ENCODE assay signal across 16 cellular contexts in genomic region chr1:16120940-16121410, GRCh38. TPM values are rescaled to one million over a fixed set of nuclear protein-coding genes. Genes with fewer than 3 reads are reported as not detected.
DNase-seq lines count a peak whose midpoint lies in the region; ATAC-seq, FAIRE-seq and TF ChIP-seq lines count a peak whose summit lies in the region.
"Had no signal": no experiment of that assay in that cellular context is flagged by ENCODE, and none has a peak within 500 bp of the region (broad histone marks: within the 10 kb centered on the region; RNA-seq: fewer than 3 reads in every experiment).

No MANE protein-coding gene starts in this region.

- H3K4me1 Mint-ChIP-seq in activated naive CD4-positive, alpha-beta T cell treated with anti-CD3 and anti-CD28 coated beads for 36 hours (ENCODE audit: low read depth), result peaks cover 8% of the 10 kb centered on the region
- peaks cover 5% of the 10 kb centered on the region for H3K4me1 Mint-ChIP-seq in activated CD4-positive, alpha-beta T cell treated with anti-CD3 and anti-CD28 coated beads, Interleukin-2, amount 10 ng/mL, durations not matched to agents 7 days and 5 days

- POLR2A ChIA-PET in Panc1 (lab: Charles Lee) (interaction anchor here (0.6 to 0.7 kb wide), 2 partner anchors 40 to 416 kb away, joined by 4 to 6 read pairs; no protein-coding TSS in a partner anchor), HepG2 (lab: Yijun Ruan, JAX) (interaction anchor here (1.0 to 1.8 kb wide), 5 partner anchors 8 to 43 kb away, joined by 3 to 8 read pairs (median 4); partner anchors contain the start of gene EPHA2)
- POLR2A ChIA-PET in activated CD4-positive, alpha-beta T cell treated with anti-CD3 and anti-CD28 coated beads, Interleukin-2, amount 10 ng/mL, durations not matched to agents 7 days and 5 days (lab: Charles Lee), result no interaction called here

- H3K4me3 ChIP-seq in Panc1 (ENCODE audit: low read depth in 2 of 2, low read length in 2 of 2) (no peak overlapping the region), HepG2 (replicated peaks in 1 of 3; ENCODE audit: insufficient read depth in 1 of 3, low read depth in 2 of 3, low read length in 3 of 3) (no peak overlapping the region)
- H3K4me3 ChIP-seq: heart left ventricle, left ventricle myocardium inferior, smooth muscle cell had no signal

- no peak for TF ChIP-seq CTCF in Panc1 (IDR thresholded peaks at IDR 0.05)
- TF ChIP-seq CTCF in HepG2 (CRISPR knock-in tag; IDR thresholded peaks at IDR 0.05), result no peak

- H3K79me2 ChIP-seq in HepG2 (ENCODE audit: insufficient read depth, low read length), result no peaks in the 10 kb centered on the region

- no peaks in the 10 kb centered on the region for H3K9me3 Mint-ChIP-seq in activated naive CD4-positive, alpha-beta T cell treated with anti-CD3 and anti-CD28 coated beads for 36 hours
- no peaks in the 10 kb centered on the region for H3K9me3 Mint-ChIP-seq in activated CD4-positive, alpha-beta T cell treated with anti-CD3 and anti-CD28 coated beads, Interleukin-2, amount 10 ng/mL, durations not matched to agents 7 days and 5 days
- H3K9me3 Mint-ChIP-seq: activated CD4-positive, alpha-beta T cell treated with anti-CD3 and anti-CD28 coated beads, Interleukin-2, amount 10 ng/mL, durations not matched to agents 24 days and 14 days had no signal

- in situ Hi-C loops in Panc1 (cut with HindIII; ENCODE audit: low pct_unique_long_range_greater_than_20kb, low sequenced_read_pairs), result no loop called here
- in situ Hi-C loops in HepG2 (cut with HindIII; ENCODE audit: extremely low pct_ligation_motif_present, low pct_unique_long_range_greater_than_20kb), result no loop called here

- H2AFZ ChIP-seq in HepG2 (ENCODE audit: low read length), result no peak overlapping the region

- peaks cover 16% of the 10 kb centered on the region; the same call in 1 of the 2 replicates for H4K20me1 ChIP-seq in HepG2 (ENCODE audit: insufficient read depth, low read length)

- TF ChIP-seq EP300 in HepG2 (IDR thresholded peaks at IDR 0.05; ENCODE audit: low read depth in 2 of 2, low read length in 2 of 2), result peak in 1 of 2 experiments; percentile 48; a peak in 1 of 4 replicates
- TF ChIP-seq EP300 in HepG2 (CRISPR knock-in tag; IDR thresholded peaks at IDR 0.05; ENCODE audit: borderline replicate concordance), result no peak

- DNase-seq in DMS153 treated with DMSO at 0.1 percent for 48 hours (lab: John Stamatoyannopoulos, UW; ENCODE audit: unreplicated experiment) (peak; percentile 20), NCI-H1436 (lab: John Stamatoyannopoulos, UW) (peak; percentile 40), Panc1 (ENCODE audit: low read depth, low spot score) (no peak), HepG2 (ENCODE audit: low spot score) (peak; percentile 64), NOMO-1 (lab: John Stamatoyannopoulos, UW; ENCODE audit: unreplicated experiment in 2 of 2) (no peak)
- DNase-seq in activated naive CD4-positive, alpha-beta T cell treated with anti-CD3 and anti-CD28 coated beads for 36 hours, result no peak
- no peak for DNase-seq in activated CD4-positive, alpha-beta T cell treated with anti-CD3 and anti-CD28 coated beads, Interleukin-2, amount 10 ng/mL, durations not matched to agents 7 days and 5 days
- no peak for DNase-seq in stimulated activated CD4-positive, alpha-beta T cell treated with anti-CD3 and anti-CD28 coated beads, Interleukin-4, amount 100 ng/mL, for 1 hour
- DNase-seq: activated CD4-positive, alpha-beta T cell treated with anti-CD3 and anti-CD28 coated beads, Interleukin-2, amount 10 ng/mL, durations not matched to agents 24 days and 14 days; GF-D8; left ventricle myocardium inferior; substantia nigra had no signal

- H3K9me3 ChIP-seq in Panc1 (ENCODE audit: control insufficient read depth, insufficient read depth, low read depth, low read length), result no peaks in the 10 kb centered on the region
- no peaks in the 10 kb centered on the region for H3K9me3 ChIP-seq in HepG2 (ENCODE audit: low read length)
- H3K9me3 ChIP-seq: heart left ventricle, left ventricle myocardium inferior had no signal

- 10% methylated on average over 4 of the region's 4 CpGs for WGBS in HepG2 (ENCODE audit: low lambda C conversion rate)

- CTCF ChIA-PET in Panc1 (lab: Charles Lee), result interaction anchor here (2.7 kb wide), 1 partner anchor 38 kb away, joined by 11 read pairs; no protein-coding TSS in a partner anchor
- CTCF ChIA-PET in HepG2 (lab: Yijun Ruan, JAX; ENCODE audit: low intra/inter-chr PET ratio, low total read pairs), result no interaction called here
- CTCF ChIA-PET in activated naive CD4-positive, alpha-beta T cell treated with anti-CD3 and anti-CD28 coated beads for 36 hours (lab: Charles Lee), result interaction anchor here (0.6 kb wide), 1 partner anchor 19 kb away, joined by 4 read pairs; no protein-coding TSS in a partner anchor
- CTCF ChIA-PET in activated CD4-positive, alpha-beta T cell treated with anti-CD3 and anti-CD28 coated beads, Interleukin-2, amount 10 ng/mL, durations not matched to agents 7 days and 5 days (lab: Charles Lee), result interaction anchor here (0.5 to 1.2 kb wide), 3 partner anchors 9 to 415 kb away, joined by 3 to 5 read pairs (median 4); no protein-coding TSS in a partner anchor

- no peak for TF ChIP-seq POLR2A in HepG2 (IDR thresholded peaks at IDR 0.05; ENCODE audit: insufficient read depth in 1 of 2, low read depth in 2 of 2, low read length in 2 of 2)

- H3K9ac ChIP-seq in HepG2 (ENCODE audit: insufficient read depth, low read depth, low read length), result no peak overlapping the region

- ATAC-seq in Panc1 (peak; percentile 47), HepG2 (no peak)

- H3K27ac ChIP-seq in Panc1 (ENCODE audit: low read length), result peak overlapping the region; percentile 83
- H3K27ac ChIP-seq in HepG2 (ENCODE audit: extremely low read length, insufficient read depth, low read length), result no peak overlapping the region
- H3K27ac ChIP-seq: heart left ventricle, left ventricle myocardium inferior had no signal

- H3K36me3 ChIP-seq in Panc1 (ENCODE audit: control insufficient read depth, insufficient read depth, low read length), result peaks cover 9% of the 10 kb centered on the region
- H3K36me3 ChIP-seq in HepG2 (replicated peaks in 1 of 2; ENCODE audit: control insufficient read depth in 1 of 2, insufficient read depth in 2 of 2, low read length in 2 of 2), result peaks cover 12 to 15% of the 10 kb centered on the region in 2 experiments

- BruUV-seq in Panc1 (replicated peaks; lab: Mats Ljungman, UMichigan) (no TSS peak), HepG2 (replicated peaks; lab: Mats Ljungman, UMichigan) (no TSS peak)

- H3K4me1 ChIP-seq in Panc1 (ENCODE audit: control insufficient read depth, insufficient read depth, low read length) (peaks cover 70% of the 10 kb centered on the region), HepG2 (ENCODE audit: insufficient read depth, low read length) (peaks cover 75% of the 10 kb centered on the region)

- intact Hi-C loops in Panc1 (cut with micrococcal nuclease; ENCODE audit: unreplicated experiment), result loop anchor here (10.0 kb wide), 1 partner anchor 64 kb away; no protein-coding TSS in a partner anchor
- intact Hi-C loops in HepG2 (cut with micrococcal nuclease; ENCODE audit: unreplicated experiment), result no loop called here
- intact Hi-C loops in activated naive CD4-positive, alpha-beta T cell treated with anti-CD3 and anti-CD28 coated beads for 36 hours (cut with micrococcal nuclease), result no loop called here

- no peak for FAIRE-seq in HepG2 (lab: Jason Lieb, UNC)
- FAIRE-seq: HTR-8/SVneo had no signal

- H3K27me3 Mint-ChIP-seq in activated naive CD4-positive, alpha-beta T cell treated with anti-CD3 and anti-CD28 coated beads for 36 hours (ENCODE audit: low read depth), result no peaks in the 10 kb centered on the region
- H3K27me3 Mint-ChIP-seq in activated CD4-positive, alpha-beta T cell treated with anti-CD3 and anti-CD28 coated beads, Interleukin-2, amount 10 ng/mL, durations not matched to agents 7 days and 5 days, result no peaks in the 10 kb centered on the region
- H3K27me3 Mint-ChIP-seq: activated CD4-positive, alpha-beta T cell treated with anti-CD3 and anti-CD28 coated beads, Interleukin-2, amount 10 ng/mL, durations not matched to agents 24 days and 14 days had no signal

- H3K27ac Mint-ChIP-seq in activated naive CD4-positive, alpha-beta T cell treated with anti-CD3 and anti-CD28 coated beads for 36 hours, result no peak overlapping the region
- H3K27ac Mint-ChIP-seq in activated CD4-positive, alpha-beta T cell treated with anti-CD3 and anti-CD28 coated beads, Interleukin-2, amount 10 ng/mL, durations not matched to agents 7 days and 5 days, result no peak overlapping the region
- H3K27ac Mint-ChIP-seq: activated CD4-positive, alpha-beta T cell treated with anti-CD3 and anti-CD28 coated beads, Interleukin-2, amount 10 ng/mL, durations not matched to agents 24 days and 14 days had no signal

- no peak overlapping the region for H3K4me2 ChIP-seq in HepG2 (ENCODE audit: low read depth, low read length)
- H3K4me2 ChIP-seq: smooth muscle cell had no signal

- TF ChIP-seq RAD21 in HepG2 (CRISPR knock-in tag; IDR thresholded peaks at IDR 0.05), result no peak

- H3K4me3 Mint-ChIP-seq in activated naive CD4-positive, alpha-beta T cell treated with anti-CD3 and anti-CD28 coated beads for 36 hours, result no peak overlapping the region
- H3K4me3 Mint-ChIP-seq in activated CD4-positive, alpha-beta T cell treated with anti-CD3 and anti-CD28 coated beads, Interleukin-2, amount 10 ng/mL, durations not matched to agents 7 days and 5 days, result no peak overlapping the region
- H3K4me3 Mint-ChIP-seq: activated CD4-positive, alpha-beta T cell treated with anti-CD3 and anti-CD28 coated beads, Interleukin-2, amount 10 ng/mL, durations not matched to agents 24 days and 14 days had no signal

- H3K36me3 Mint-ChIP-seq in activated naive CD4-positive, alpha-beta T cell treated with anti-CD3 and anti-CD28 coated beads for 36 hours (ENCODE audit: low read depth), result no peaks in the 10 kb centered on the region
- H3K36me3 Mint-ChIP-seq in activated CD4-positive, alpha-beta T cell treated with anti-CD3 and anti-CD28 coated beads, Interleukin-2, amount 10 ng/mL, durations not matched to agents 7 days and 5 days (ENCODE audit: low read depth), result no peaks in the 10 kb centered on the region

- H3K27me3 ChIP-seq in Panc1 (ENCODE audit: control insufficient read depth, insufficient read depth, low read length) (no peaks in the 10 kb centered on the region), HepG2 (ENCODE audit: control insufficient read depth in 1 of 2, insufficient read depth in 2 of 2, low read length in 2 of 2) (peaks cover 0 to 3% of the 10 kb centered on the region in 2 experiments; a peak in 1 of 5 replicates)
- H3K27me3 ChIP-seq: heart left ventricle had no signal

RNA-seq across cellular contexts. Expression of gene EPHA2, which starts 34.9 kb away (rescaled TPM):
- total RNA-seq in Panc1 (2021; ENCODE audit: unreplicated experiment) (263 TPM), HepG2 (2016; rRNA removed; fragmentation: Illumina TruSeq; extraction: Trizol) (15.5 and 33.6 TPM in 2 replicates)
- polyA plus RNA-seq in Panc1 (2012; ENCODE audit: insufficient read length), result 254 TPM
- 6.7 and 7.8 TPM in 2 replicates for total RNA-seq in HepG2 (2016; cell fraction: cytosol; rRNA removed; fragmentation: Illumina TruSeq; extraction: Trizol; ENCODE audit: low read depth)
- 10.8 and 35.8 TPM in 2 replicates for total RNA-seq in HepG2 (2016; cell fraction: insoluble cytoplasmic fraction; rRNA removed; fragmentation: Illumina TruSeq; extraction: Trizol)
- 14.9 and 16.9 TPM in 2 replicates for total RNA-seq in HepG2 (2016; cell fraction: membrane; rRNA removed; fragmentation: Illumina TruSeq; extraction: Trizol)
- 41.9 and 47.9 TPM in 2 replicates for total RNA-seq in HepG2 (2016; cell fraction: nucleus; rRNA removed; fragmentation: Illumina TruSeq; extraction: Trizol)
- 53.6 and 62.5 TPM in 2 replicates for polyA plus RNA-seq in HepG2 (2011; rRNA removed)
- polyA plus RNA-seq in HepG2 (2011; cell fraction: cytosol; rRNA removed), result 39.1 and 62.9 TPM in 2 replicates
- polyA plus RNA-seq in HepG2 (2011; cell fraction: nucleus; rRNA removed), result 163 and 212 TPM in 2 replicates
- 25.4 and 56.3 TPM in 2 replicates for polyA plus RNA-seq in HepG2 (2012)
- polyA plus RNA-seq in HepG2 (2016; cell fraction: cytosol; fragmentation: Illumina TruSeq; extraction: Trizol; ENCODE audit: low read depth), result 2.1 and 2.2 TPM in 2 replicates
- 11.5 and 14.9 TPM in 2 replicates for polyA plus RNA-seq in HepG2 (2016; cell fraction: insoluble cytoplasmic fraction; fragmentation: Illumina TruSeq; extraction: Trizol; ENCODE audit: low read depth)
- 5.7 and 6.8 TPM in 2 replicates for polyA plus RNA-seq in HepG2 (2016; cell fraction: membrane; fragmentation: Illumina TruSeq; extraction: Trizol; ENCODE audit: low read depth)
- 84.4 and 87.2 TPM in 2 replicates for polyA plus RNA-seq in HepG2 (2016; cell fraction: nucleus; fragmentation: Illumina TruSeq; extraction: Trizol; ENCODE audit: insufficient read depth, low read depth)
- polyA minus RNA-seq in HepG2 (2011; rRNA and poly(A)+ RNA removed; ENCODE audit: low replicate concordance), result 69.9 and 218 TPM in 2 replicates
- polyA minus RNA-seq in HepG2 (2011; cell fraction: cytosol; rRNA and poly(A)+ RNA removed), result 72.7 and 86.9 TPM in 2 replicates
- 65.6 and 79.3 TPM in 2 replicates for polyA minus RNA-seq in HepG2 (2011; cell fraction: nucleus; rRNA and poly(A)+ RNA removed)
- under 1 TPM; 0.29 to 0.54 TPM for total RNA-seq in activated naive CD4-positive, alpha-beta T cell treated with anti-CD3 and anti-CD28 coated beads for 36 hours
- total RNA-seq in activated CD4-positive, alpha-beta T cell treated with anti-CD3 and anti-CD28 coated beads, Interleukin-2, amount 10 ng/mL, durations not matched to agents 7 days and 5 days, result not detected
- total RNA-seq: activated CD4-positive, alpha-beta T cell treated with anti-CD3 and anti-CD28 coated beads, Interleukin-2, amount 10 ng/mL, durations not matched to agents 24 days and 14 days; T-helper 1 cell treated with Interleukin-12 subunit alpha and Interleukin-12 subunit beta and Interleukin-4 antibody, amounts not matched to agents 30 ng/mL and 1 ng/mL, for 36 hours had no signal

RNA-seq across cellular contexts. Expression of gene FAM131C, which starts 47.5 kb away (rescaled TPM):
- total RNA-seq in Panc1 (2021; ENCODE audit: unreplicated experiment) (3.4 TPM), HepG2 (2016; rRNA removed; fragmentation: Illumina TruSeq; extraction: Trizol) (not detected in 2 replicates)
- polyA plus RNA-seq in Panc1 (2012; ENCODE audit: insufficient read length), result 6.9 TPM
- not detected in 2 replicates for total RNA-seq in HepG2 (2016; cell fraction: cytosol; rRNA removed; fragmentation: Illumina TruSeq; extraction: Trizol; ENCODE audit: low read depth)
- total RNA-seq in HepG2 (2016; cell fraction: insoluble cytoplasmic fraction; rRNA removed; fragmentation: Illumina TruSeq; extraction: Trizol), result not detected in 2 replicates
- total RNA-seq in HepG2 (2016; cell fraction: membrane; rRNA removed; fragmentation: Illumina TruSeq; extraction: Trizol), result not detected in 2 replicates
- not detected in 2 replicates for total RNA-seq in HepG2 (2016; cell fraction: nucleus; rRNA removed; fragmentation: Illumina TruSeq; extraction: Trizol)
- polyA plus RNA-seq in HepG2 (2011; rRNA removed), result 0.07 and 0.10 TPM in 2 replicates
- polyA plus RNA-seq in HepG2 (2011; cell fraction: cytosol; rRNA removed), result 0.06 and 0.11 TPM in 2 replicates
- 0.10 and 0.17 TPM in 2 replicates for polyA plus RNA-seq in HepG2 (2011; cell fraction: nucleus; rRNA removed)
- 0.13 and 0.69 TPM in 2 replicates for polyA plus RNA-seq in HepG2 (2012)
- polyA plus RNA-seq in HepG2 (2016; cell fraction: cytosol; fragmentation: Illumina TruSeq; extraction: Trizol; ENCODE audit: low read depth), result not detected in 2 replicates
- polyA plus RNA-seq in HepG2 (2016; cell fraction: insoluble cytoplasmic fraction; fragmentation: Illumina TruSeq; extraction: Trizol; ENCODE audit: low read depth), result not detected in 2 replicates
- 0.09 TPM in 1 of 2 replicates, not detected in the other for polyA plus RNA-seq in HepG2 (2016; cell fraction: membrane; fragmentation: Illumina TruSeq; extraction: Trizol; ENCODE audit: low read depth)
- not detected in 2 replicates for polyA plus RNA-seq in HepG2 (2016; cell fraction: nucleus; fragmentation: Illumina TruSeq; extraction: Trizol; ENCODE audit: insufficient read depth, low read depth)
- polyA minus RNA-seq in HepG2 (2011; rRNA and poly(A)+ RNA removed; ENCODE audit: low replicate concordance), result 0.22 and 1.1 TPM in 2 replicates
- polyA minus RNA-seq in HepG2 (2011; cell fraction: cytosol; rRNA and poly(A)+ RNA removed), result not detected in 2 replicates
- polyA minus RNA-seq in HepG2 (2011; cell fraction: nucleus; rRNA and poly(A)+ RNA removed), result not detected in 2 replicates
- total RNA-seq in activated naive CD4-positive, alpha-beta T cell treated with anti-CD3 and anti-CD28 coated beads for 36 hours, result not detected
- 1 to 10 TPM in 1 of 2 experiments, under 1 TPM in 1; 0.67 to 1.1 TPM for total RNA-seq in activated CD4-positive, alpha-beta T cell treated with anti-CD3 and anti-CD28 coated beads, Interleukin-2, amount 10 ng/mL, durations not matched to agents 7 days and 5 days

Comparison
In these comparisons a context has a peak if more than half of its experiments do, and no peak if none do; other contexts are left out.
1. DNase-seq: peak in DMS153 treated with DMSO at 0.1 percent for 48 hours (single experiment), NCI-H1436 (single experiment) and HepG2 (single experiment); none in Panc1 (single experiment), activated naive CD4-positive, alpha-beta T cell treated with anti-CD3 and anti-CD28 coated beads for 36 hours (single experiment), activated CD4-positive, alpha-beta T cell treated with anti-CD3 and anti-CD28 coated beads, Interleukin-2, amount 10 ng/mL, durations not matched to agents 7 days and 5 days (single experiment), stimulated activated CD4-positive, alpha-beta T cell treated with anti-CD3 and anti-CD28 coated beads, Interleukin-4, amount 100 ng/mL, for 1 hour (single experiment) and NOMO-1 (0 of 2).
2. RNA of gene EPHA2, which starts 34.9 kb away (total RNA-seq): 263 TPM in Panc1 (single experiment) and 6.7 to 47.9 TPM in HepG2; 0.29 to 0.54 TPM in activated naive CD4-positive, alpha-beta T cell treated with anti-CD3 and anti-CD28 coated beads for 36 hours and not detected in activated CD4-positive, alpha-beta T cell treated with anti-CD3 and anti-CD28 coated beads, Interleukin-2, amount 10 ng/mL, durations not matched to agents 7 days and 5 days; every median in the first group is over 4 times any median in the second.